ENCODE assay signal across 1 cellular context in the genomic region with DNA sequence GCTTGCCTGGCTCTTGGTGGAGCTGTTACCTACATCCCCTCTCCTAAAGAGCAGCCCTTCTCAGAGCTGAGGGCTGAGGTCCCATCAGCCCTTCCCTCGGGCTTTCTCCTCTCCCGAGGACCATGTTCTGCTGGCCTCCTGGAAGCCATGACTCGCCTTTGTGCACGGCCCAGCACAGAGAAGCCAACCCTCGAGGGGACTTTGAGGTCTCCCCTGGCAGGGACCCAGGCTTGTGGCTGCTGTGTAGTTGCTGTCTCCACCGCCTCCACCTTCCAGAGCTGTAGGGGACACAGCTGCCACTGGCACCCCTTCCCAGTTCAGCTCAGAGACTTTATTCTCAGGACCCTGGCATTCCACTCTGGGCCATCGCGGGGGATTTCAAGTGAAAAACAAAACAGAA.
TF ChIP-seq lines count a peak whose summit lies in the region.

No MANE protein-coding gene starts in this region.

TF ChIP-seq in WTC11, 78 proteins besides CTCF, POLR2A, EP300 and RAD21 (continued from another document):
- TF ChIP-seq, protein P1, sequence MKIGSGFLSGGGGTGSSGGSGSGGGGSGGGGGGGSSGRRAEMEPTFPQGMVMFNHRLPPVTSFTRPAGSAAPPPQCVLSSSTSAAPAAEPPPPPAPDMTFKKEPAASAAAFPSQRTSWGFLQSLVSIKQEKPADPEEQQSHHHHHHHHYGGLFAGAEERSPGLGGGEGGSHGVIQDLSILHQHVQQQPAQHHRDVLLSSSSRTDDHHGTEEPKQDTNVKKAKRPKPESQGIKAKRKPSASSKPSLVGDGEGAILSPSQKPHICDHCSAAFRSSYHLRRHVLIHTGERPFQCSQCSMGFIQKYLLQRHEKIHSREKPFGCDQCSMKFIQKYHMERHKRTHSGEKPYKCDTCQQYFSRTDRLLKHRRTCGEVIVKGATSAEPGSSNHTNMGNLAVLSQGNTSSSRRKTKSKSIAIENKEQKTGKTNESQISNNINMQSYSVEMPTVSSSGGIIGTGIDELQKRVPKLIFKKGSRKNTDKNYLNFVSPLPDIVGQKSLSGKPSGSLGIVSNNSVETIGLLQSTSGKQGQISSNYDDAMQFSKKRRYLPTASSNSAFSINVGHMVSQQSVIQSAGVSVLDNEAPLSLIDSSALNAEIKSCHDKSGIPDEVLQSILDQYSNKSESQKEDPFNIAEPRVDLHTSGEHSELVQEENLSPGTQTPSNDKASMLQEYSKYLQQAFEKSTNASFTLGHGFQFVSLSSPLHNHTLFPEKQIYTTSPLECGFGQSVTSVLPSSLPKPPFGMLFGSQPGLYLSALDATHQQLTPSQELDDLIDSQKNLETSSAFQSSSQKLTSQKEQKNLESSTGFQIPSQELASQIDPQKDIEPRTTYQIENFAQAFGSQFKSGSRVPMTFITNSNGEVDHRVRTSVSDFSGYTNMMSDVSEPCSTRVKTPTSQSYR (CRISPR knock-in tag; IDR thresholded peaks at IDR 0.05) = no peak
- no peak for TF ChIP-seq NFYB (CRISPR knock-in tag; conservative IDR thresholded peaks at IDR 0.05; ENCODE audit: low read depth)
- TF ChIP-seq, protein P2, sequence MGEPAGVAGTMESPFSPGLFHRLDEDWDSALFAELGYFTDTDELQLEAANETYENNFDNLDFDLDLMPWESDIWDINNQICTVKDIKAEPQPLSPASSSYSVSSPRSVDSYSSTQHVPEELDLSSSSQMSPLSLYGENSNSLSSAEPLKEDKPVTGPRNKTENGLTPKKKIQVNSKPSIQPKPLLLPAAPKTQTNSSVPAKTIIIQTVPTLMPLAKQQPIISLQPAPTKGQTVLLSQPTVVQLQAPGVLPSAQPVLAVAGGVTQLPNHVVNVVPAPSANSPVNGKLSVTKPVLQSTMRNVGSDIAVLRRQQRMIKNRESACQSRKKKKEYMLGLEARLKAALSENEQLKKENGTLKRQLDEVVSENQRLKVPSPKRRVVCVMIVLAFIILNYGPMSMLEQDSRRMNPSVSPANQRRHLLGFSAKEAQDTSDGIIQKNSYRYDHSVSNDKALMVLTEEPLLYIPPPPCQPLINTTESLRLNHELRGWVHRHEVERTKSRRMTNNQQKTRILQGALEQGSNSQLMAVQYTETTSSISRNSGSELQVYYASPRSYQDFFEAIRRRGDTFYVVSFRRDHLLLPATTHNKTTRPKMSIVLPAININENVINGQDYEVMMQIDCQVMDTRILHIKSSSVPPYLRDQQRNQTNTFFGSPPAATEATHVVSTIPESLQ (CRISPR knock-in tag; IDR thresholded peaks at IDR 0.05) = no peak
